Comparison of ENCODE assay signal across 15 cellular contexts in the genomic region with DNA sequence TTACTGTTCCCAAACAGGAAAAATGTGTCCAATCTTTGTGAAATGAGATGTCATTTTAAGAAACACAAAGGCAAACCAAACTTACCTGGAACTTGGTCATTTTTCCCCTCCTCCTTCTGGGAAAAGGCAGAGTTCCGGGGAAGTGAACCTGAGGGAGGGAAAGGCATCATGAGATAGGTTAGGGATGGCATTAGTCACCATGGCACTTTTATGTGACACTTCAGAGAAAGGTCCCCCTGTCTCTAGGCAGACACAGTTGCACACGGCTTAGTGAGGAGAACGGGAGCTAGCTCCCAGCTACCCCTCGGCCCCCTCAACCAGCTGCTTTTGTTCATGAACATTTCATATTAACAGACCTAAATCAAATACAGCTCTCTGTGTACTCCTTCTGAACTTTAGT. TPM values are rescaled to one million over a fixed set of nuclear protein-coding genes. Genes with fewer than 3 reads are reported as not detected.
DNase-seq lines count a peak whose midpoint lies in the region; ATAC-seq, FAIRE-seq and TF ChIP-seq lines count a peak whose summit lies in the region.
"Had no signal": no experiment of that assay in that cellular context is flagged by ENCODE, and none has a peak within 500 bp of the region (broad histone marks: within the 10 kb centered on the region; RNA-seq: fewer than 3 reads in every experiment).

No MANE protein-coding gene starts in this region.

- no peak overlapping the region for H3K27ac Mint-ChIP-seq in Caco-2 (ENCODE audit: unreplicated experiment)
- H3K27ac Mint-ChIP-seq in T-helper 17 cell = no peak overlapping the region
- H3K27ac Mint-ChIP-seq: dendritic cell treated with granulocyte-macrophage colony-stimulating factor and Interleukin-4, amounts not matched to agents 40 ng/mL and 50 ng/mL, for 4 days had no signal

- H3K4me3 ChIP-seq in A549 (no peak overlapping the region), Caco-2 (ENCODE audit: low read depth, low read length) (no peak overlapping the region), testis (no peak overlapping the region)

- H3K4me3 Mint-ChIP-seq in Caco-2 (ENCODE audit: unreplicated experiment) = peak overlapping the region; percentile 84
- H3K4me3 Mint-ChIP-seq in T-helper 17 cell = peak overlapping the region; percentile 88

- no peaks in the 10 kb centered on the region for H3K4me1 ChIP-seq in A549
- peaks cover 6% of the 10 kb centered on the region; the same call in 1 of the 2 replicates for H3K4me1 ChIP-seq in Caco-2
- H3K4me1 ChIP-seq in testis = no peaks in the 10 kb centered on the region

- CTCF ChIA-PET in A549 (lab: Yijun Ruan, JAX) = interaction anchor here (0.6 to 1.6 kb wide), 3 partner anchors 29 to 1604 kb away, joined by 3 to 4 read pairs (median 3); no protein-coding TSS in a partner anchor
- CTCF ChIA-PET in Caco-2 (lab: Charles Lee) = no interaction called here

- no peak overlapping the region for H3K27ac ChIP-seq in A549
- no peak overlapping the region for H3K27ac ChIP-seq in testis
- H3K27ac ChIP-seq: neutrophil had no signal

- no peak for ATAC-seq in A549
- ATAC-seq in T-helper 17 cell = no peak
- ATAC-seq in HG02970 (IDR thresholded peaks at IDR 0.05; ENCODE audit: low FRiP score, unreplicated experiment) = no peak

- WGBS in A549 (ENCODE audit: missing lambda C conversion rate) = 89% methylated on average over 4 of the region's 4 CpGs
- WGBS in testis, 2 donors = 57% methylated on average over 4 of the region's 4 CpGs

- H3K4me1 Mint-ChIP-seq in Caco-2 (ENCODE audit: low read depth, unreplicated experiment) (no peaks in the 10 kb centered on the region), T-helper 17 cell (peaks cover 11% of the 10 kb centered on the region)

- intact Hi-C loops in Caco-2 (cut with micrococcal nuclease; ENCODE audit: unreplicated experiment) (no loop called here), testis (cut with DNase I; ENCODE audit: low total_unique reads) (no loop called here)

- no peak for FAIRE-seq in A549 (lab: Jason Lieb, UNC)
- FAIRE-seq: GM18507 had no signal

- TF ChIP-seq CTCF in A549 (IDR thresholded peaks at IDR 0.05) (no peak), Caco-2 (IDR thresholded peaks at IDR 0.05; ENCODE audit: insufficient read depth in 1 of 2, low read depth in 1 of 2, low read length in 1 of 2, severe bottlenecking in 1 of 2, unreplicated experiment in 1 of 2) (no peak), testis (IDR thresholded peaks at IDR 0.05) (no peak)

- no peak for TF ChIP-seq RAD21 in A549 (conservative IDR thresholded peaks at IDR 0.05 in 1 of 2, IDR thresholded peaks at IDR 0.05 in 1 of 2)

- no peak for DNase-seq in A549 (ENCODE audit: low read depth in 1 of 2, low spot score in 1 of 2)
- no peak for DNase-seq in Caco-2
- DNase-seq in T-helper 17 cell = no peak
- peak; percentile 13 for DNase-seq in kidney tubule cell (ENCODE audit: low spot score)
- no peak for DNase-seq in NCI-H524 treated with DMSO at 0.1 percent for 48 hours (lab: John Stamatoyannopoulos, UW)
- no peak for DNase-seq in stimulated activated naive CD4-positive, alpha-beta T cell (lab: John Stamatoyannopoulos, UW)
- no peak for DNase-seq in testis
- DNase-seq: head of caudate nucleus; NCI-H524; stimulated activated CD4-positive, alpha-beta T cell treated with anti-CD3 and anti-CD28 coated beads, Interleukin-4, amount 100 ng/mL, for 1 hour had no signal

- peak overlapping the region; percentile 72 for H3K4me2 ChIP-seq in A549

- TF ChIP-seq POLR2A in A549 (IDR thresholded peaks at IDR 0.05; ENCODE audit: low read length) (no peak), testis (IDR thresholded peaks at IDR 0.05) (no peak)

- H3K9me3 ChIP-seq in A549 = peaks cover 32% of the 10 kb centered on the region
- 0 out of 2 replicates have a peak, but pooled peaks cover 3% of the 10 kb centered on the region for H3K9me3 ChIP-seq in Caco-2
- H3K9me3 ChIP-seq in T-helper 17 cell (ENCODE audit: control insufficient read depth, low read length, poor library complexity, severe bottlenecking) = no peaks in the 10 kb centered on the region
- no peaks in the 10 kb centered on the region for H3K9me3 ChIP-seq in testis

- POLR2A ChIA-PET in A549 (lab: Yijun Ruan, JAX) = no interaction called here
- POLR2A ChIA-PET in Caco-2 (lab: Charles Lee) = interaction anchor here (1.5 kb wide), 1 partner anchor 43 kb away, joined by 4 read pairs; no protein-coding TSS in a partner anchor

- H3K9me3 Mint-ChIP-seq in Caco-2 (ENCODE audit: unreplicated experiment) = peaks cover 7% of the 10 kb centered on the region

- BruUV-seq in Caco-2 (replicated peaks; lab: Mats Ljungman, UMichigan) = no TSS peak

- no peak for TF ChIP-seq EP300 in A549 (IDR thresholded peaks at IDR 0.05)

- no peaks in the 10 kb centered on the region for H3K27me3 ChIP-seq in Caco-2 (replicated peaks; ENCODE audit: control insufficient read depth, insufficient read depth, low read length)
- no peaks in the 10 kb centered on the region for H3K27me3 ChIP-seq in testis
- H3K27me3 ChIP-seq: neutrophil had no signal

- H3K27me3 Mint-ChIP-seq in Caco-2 (ENCODE audit: insufficient read depth, unreplicated experiment) (no peaks in the 10 kb centered on the region), T-helper 17 cell (no peaks in the 10 kb centered on the region)

- H3K36me3 ChIP-seq in Caco-2 (ENCODE audit: control insufficient read depth, insufficient read depth, low read length) (no peaks in the 10 kb centered on the region), testis (ENCODE audit: low read depth, missing control alignments) (no peaks in the 10 kb centered on the region)

- H3K36me3 Mint-ChIP-seq in Caco-2 (ENCODE audit: insufficient read depth, unreplicated experiment) = peaks cover 30% of the 10 kb centered on the region
- H3K36me3 Mint-ChIP-seq in T-helper 17 cell (ENCODE audit: low read depth) = peaks cover 9% of the 10 kb centered on the region

TF ChIP-seq in A549, 52 proteins besides CTCF, POLR2A, EP300 and RAD21:
- TF ChIP-seq FOSB (CRISPR knock-in tag; IDR thresholded peaks at IDR 0.05) = no peak
- TF ChIP-seq, protein P1, sequence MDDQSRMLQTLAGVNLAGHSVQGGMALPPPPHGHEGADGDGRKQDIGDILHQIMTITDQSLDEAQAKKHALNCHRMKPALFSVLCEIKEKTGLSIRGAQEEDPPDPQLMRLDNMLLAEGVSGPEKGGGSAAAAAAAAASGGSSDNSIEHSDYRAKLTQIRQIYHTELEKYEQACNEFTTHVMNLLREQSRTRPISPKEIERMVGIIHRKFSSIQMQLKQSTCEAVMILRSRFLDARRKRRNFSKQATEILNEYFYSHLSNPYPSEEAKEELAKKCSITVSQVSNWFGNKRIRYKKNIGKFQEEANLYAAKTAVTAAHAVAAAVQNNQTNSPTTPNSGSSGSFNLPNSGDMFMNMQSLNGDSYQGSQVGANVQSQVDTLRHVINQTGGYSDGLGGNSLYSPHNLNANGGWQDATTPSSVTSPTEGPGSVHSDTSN (IDR thresholded peaks at IDR 0.05) = no peak
- TF ChIP-seq POLR2AphosphoS2 (conservative IDR thresholded peaks at IDR 0.05; ENCODE audit: low read length) = no peak
- no peak for TF ChIP-seq ZC3H11A (IDR thresholded peaks at IDR 0.05)

RNA-seq across cellular contexts. Expression of a gene that starts 1.5 kb away (rescaled TPM):
- polyA plus RNA-seq in A549 (2011; rRNA removed) (7.4 and 8.4 TPM in 2 replicates), A549 (2017; fragmentation: RNase III; extraction: RNeasy Plus Mini Kit Qiagen cat#74134 plus additional on column Dnase treatment) (3.8 to 4.9 TPM (median 4.2 TPM) in 3 replicates), testis (ENCODE audit: insufficient read depth, low read depth, low replicate concordance) (4.6 TPM)
- polyA plus RNA-seq in A549 (2012; cell fraction: cytosol; rRNA removed) = 1.3 and 1.6 TPM in 2 replicates
- 3.1 and 5.0 TPM in 2 replicates for polyA plus RNA-seq in A549 (2012; cell fraction: nucleus; rRNA removed)
- 6.0 and 8.2 TPM in 2 replicates for polyA minus RNA-seq in A549 (2011; rRNA and poly(A)+ RNA removed)
- total RNA-seq in Caco-2 (2022) (9.2 and 9.5 TPM in 2 replicates), T-helper 17 cell (1 to 10 TPM; 4.2 to 5.3 TPM), testis (10 to 100 TPM; 11.1 to 12.1 TPM)

RNA-seq across cellular contexts. Expression of a gene that starts 43.6 kb away (rescaled TPM):
- 1.9 and 2.1 TPM in 2 replicates for polyA plus RNA-seq in A549 (2011; rRNA removed)
- 0.24 and 0.32 TPM in 2 replicates for polyA plus RNA-seq in A549 (2012; cell fraction: cytosol; rRNA removed)
- 0.11 and 0.30 TPM in 2 replicates for polyA plus RNA-seq in A549 (2012; cell fraction: nucleus; rRNA removed)
- 1.2 to 1.3 TPM (median 1.2 TPM) in 3 replicates for polyA plus RNA-seq in A549 (2017; fragmentation: RNase III; extraction: RNeasy Plus Mini Kit Qiagen cat#74134 plus additional on column Dnase treatment)
- 1.8 and 2.2 TPM in 2 replicates for polyA minus RNA-seq in A549 (2011; rRNA and poly(A)+ RNA removed)
- total RNA-seq in Caco-2 (2022) = 4.2 and 4.5 TPM in 2 replicates
- total RNA-seq in T-helper 17 cell = under 1 TPM; 0.10 to 0.45 TPM
- 10 to 100 TPM in 1 of 2 donors, 1 to 10 TPM in 1; 6.4 to 11.6 TPM for total RNA-seq in testis
- 27.7 TPM for polyA plus RNA-seq in testis (ENCODE audit: insufficient read depth, low read depth, low replicate concordance)

RNA-seq across cellular contexts. Expression of a gene that starts 53.2 kb away (rescaled TPM):
- polyA plus RNA-seq in A549 (2011; rRNA removed) = 5.6 and 6.9 TPM in 2 replicates
- 0.44 and 0.48 TPM in 2 replicates for polyA plus RNA-seq in A549 (2012; cell fraction: cytosol; rRNA removed)
- polyA plus RNA-seq in A549 (2012; cell fraction: nucleus; rRNA removed) = 0.94 and 1.2 TPM in 2 replicates
- polyA plus RNA-seq in A549 (2017; fragmentation: RNase III; extraction: RNeasy Plus Mini Kit Qiagen cat#74134 plus additional on column Dnase treatment) = 3.3 to 3.5 TPM (median 3.5 TPM) in 3 replicates
- 4.9 and 5.4 TPM in 2 replicates for polyA minus RNA-seq in A549 (2011; rRNA and poly(A)+ RNA removed)
- total RNA-seq in Caco-2 (2022) = 4.2 and 6.1 TPM in 2 replicates
- total RNA-seq in T-helper 17 cell = not detected
- 1 to 10 TPM; 7.6 to 9.8 TPM for total RNA-seq in testis
- polyA plus RNA-seq in testis (ENCODE audit: insufficient read depth, low read depth, low replicate concordance) = 4.0 TPM
- total RNA-seq: T-helper 2 cell treated with Interferon-gamma antibody and Interleukin-4, amounts not matched to agents 100 ng/mL and 5 ng/mL, for 36 hours had no signal
